13 cellular contexts compared by ENCODE assay signal in genomic region chr19:6587998-6588507, GRCh38. TPM values are rescaled to one million over a fixed set of nuclear protein-coding genes. Genes with fewer than 3 reads are reported as not detected.
A peak's percentile ranks its signal among the peaks of the same experiment; 100 is the strongest.
DNase-seq lines count a peak whose midpoint lies in the region; ATAC-seq and TF ChIP-seq lines count a peak whose summit lies in the region.
"Had no signal": no experiment of that assay in that cellular context is flagged by ENCODE, and none has a peak within 500 bp of the region (broad histone marks: within the 10 kb centered on the region; RNA-seq: fewer than 3 reads in every experiment).

No MANE protein-coding gene starts in this region.

- H3K36me3 Mint-ChIP-seq in activated CD4-positive, alpha-beta T cell treated with anti-CD3 and anti-CD28 coated beads, Interleukin-2, amount 10 ng/mL, durations not matched to agents 24 days and 14 days (ENCODE audit: low read depth): peaks cover 31% of the 10 kb centered on the region
- peaks cover 2% of the 10 kb centered on the region for H3K36me3 Mint-ChIP-seq in activated naive CD8-positive, alpha-beta T cell treated with anti-CD3 and anti-CD28 coated beads, Interleukin-2, amount 10 ng/mL, durations not matched to agents 7 days and 5 days
- peaks cover 0 to 22% (median 0%) of the 10 kb centered on the region in 5 donors for H3K36me3 Mint-ChIP-seq in naive thymus-derived CD4-positive, alpha-beta T cell

- H3K36me3 ChIP-seq in H7 (replicated peaks; ENCODE audit: control insufficient read depth, insufficient read depth, low read length) (no peaks in the 10 kb centered on the region), hepatocyte (replicated peaks; ENCODE audit: insufficient read depth, low read depth) (no peaks in the 10 kb centered on the region), PC-3 (ENCODE audit: low read depth, low read length) (no peaks in the 10 kb centered on the region)
- H3K36me3 ChIP-seq in naive thymus-derived CD4-positive, alpha-beta T cell (ENCODE audit: control insufficient read depth in 2 of 3, insufficient read depth in 3 of 3, low read length in 3 of 3): no peaks in the 10 kb centered on the region

- no peak overlapping the region for H3K9ac ChIP-seq in PC-3 (ENCODE audit: low read length)

- H3K9me3 Mint-ChIP-seq in activated CD4-positive, alpha-beta T cell treated with anti-CD3 and anti-CD28 coated beads, Interleukin-2, amount 10 ng/mL, durations not matched to agents 24 days and 14 days: no peaks in the 10 kb centered on the region
- H3K9me3 Mint-ChIP-seq in activated naive CD8-positive, alpha-beta T cell treated with anti-CD3 and anti-CD28 coated beads, Interleukin-2, amount 10 ng/mL, durations not matched to agents 7 days and 5 days: no peaks in the 10 kb centered on the region
- H3K9me3 Mint-ChIP-seq in naive thymus-derived CD4-positive, alpha-beta T cell: no peaks in the 10 kb centered on the region

- CTCF ChIA-PET in naive thymus-derived CD4-positive, alpha-beta T cell (lab: Charles Lee): no interaction called here
- CTCF ChIA-PET in PC-3 (lab: Charles Lee): no interaction called here

- H3K4me1 Mint-ChIP-seq in activated CD4-positive, alpha-beta T cell treated with anti-CD3 and anti-CD28 coated beads, Interleukin-2, amount 10 ng/mL, durations not matched to agents 24 days and 14 days: peaks cover 56% of the 10 kb centered on the region
- peaks cover 45% of the 10 kb centered on the region for H3K4me1 Mint-ChIP-seq in activated naive CD8-positive, alpha-beta T cell treated with anti-CD3 and anti-CD28 coated beads, Interleukin-2, amount 10 ng/mL, durations not matched to agents 7 days and 5 days
- H3K4me1 Mint-ChIP-seq in naive thymus-derived CD4-positive, alpha-beta T cell: peaks cover 40 to 54% (median 47%) of the 10 kb centered on the region in 7 donors

- H3K4me3 Mint-ChIP-seq in activated CD4-positive, alpha-beta T cell treated with anti-CD3 and anti-CD28 coated beads, Interleukin-2, amount 10 ng/mL, durations not matched to agents 24 days and 14 days: peak overlapping the region; percentile 91
- H3K4me3 Mint-ChIP-seq in activated naive CD8-positive, alpha-beta T cell treated with anti-CD3 and anti-CD28 coated beads, Interleukin-2, amount 10 ng/mL, durations not matched to agents 7 days and 5 days: peak overlapping the region; percentile 81
- H3K4me3 Mint-ChIP-seq in naive thymus-derived CD4-positive, alpha-beta T cell: peak overlapping the region; percentile 31 to 93 (median 80)

- WGBS in hepatocyte (ENCODE audit: low lambda C conversion rate, missing lambda C conversion rate): 10% methylated on average over 9 of the region's 9 CpGs

- no peak for ATAC-seq in activated naive CD8-positive, alpha-beta T cell treated with anti-CD3 and anti-CD28 coated beads, Interleukin-2, amount 10 ng/mL, durations not matched to agents 7 days and 5 days (ENCODE audit: low read depth)
- no peak for ATAC-seq in naive thymus-derived CD4-positive, alpha-beta T cell
- no peak for ATAC-seq in HG02973 (IDR thresholded peaks at IDR 0.05; ENCODE audit: unreplicated experiment)
- no peak for ATAC-seq in PC-3

- DNase-seq in activated CD4-positive, alpha-beta T cell treated with anti-CD3 and anti-CD28 coated beads, Interleukin-2, amount 10 ng/mL, durations not matched to agents 24 days and 14 days: peak; percentile 66
- DNase-seq in activated CD4-positive, alpha-beta T cell treated with anti-CD3 and anti-CD28 coated beads for 48 hours: no peak
- DNase-seq in H7: no peak
- DNase-seq in activated naive CD8-positive, alpha-beta T cell treated with anti-CD3 and anti-CD28 coated beads, Interleukin-2, amount 10 ng/mL, durations not matched to agents 7 days and 5 days: no peak
- DNase-seq in naive thymus-derived CD4-positive, alpha-beta T cell: no peak
- no peak for DNase-seq in hepatocyte (ENCODE audit: low spot score)
- no peak for DNase-seq in PC-3
- DNase-seq: ACHN, DMS79, left ventricle myocardium superior, SIG-M5 had no signal

- H3K9me3 ChIP-seq in naive thymus-derived CD4-positive, alpha-beta T cell (ENCODE audit: control insufficient read depth in 2 of 3, low read length in 3 of 3): no peaks in the 10 kb centered on the region
- H3K9me3 ChIP-seq in hepatocyte (ENCODE audit: low read depth): no peaks in the 10 kb centered on the region
- H3K9me3 ChIP-seq in PC-3 (ENCODE audit: low read length): no peaks in the 10 kb centered on the region

- BruUV-seq in PC-3 (replicated peaks; lab: Mats Ljungman, UMichigan): no TSS peak

- TF ChIP-seq CTCF in hepatocyte (IDR thresholded peaks at IDR 0.05; ENCODE audit: poor library complexity) (no peak), PC-3 (conservative IDR thresholded peaks at IDR 0.05; ENCODE audit: low read depth, low read length) (no peak)

- intact Hi-C loops in activated CD4-positive, alpha-beta T cell treated with anti-CD3 and anti-CD28 coated beads, Interleukin-2, amount 10 ng/mL, durations not matched to agents 24 days and 14 days (cut with micrococcal nuclease): loop anchor here (2.0 kb wide), 1 partner anchor 69 kb away; no protein-coding TSS in a partner anchor
- intact Hi-C loops in naive thymus-derived CD4-positive, alpha-beta T cell (cut with micrococcal nuclease): loop anchor here in 1 of 2 donors (5.0 kb wide), 2 partner anchors 56 to 71 kb away; partner anchors contain the start of gene TNFSF9
- intact Hi-C loops in PC-3 (cut with micrococcal nuclease): no loop called here

- H3K79me2 ChIP-seq in hepatocyte: no peaks in the 10 kb centered on the region
- H3K79me2 ChIP-seq in PC-3 (ENCODE audit: low read length): no peaks in the 10 kb centered on the region

- no peaks in the 10 kb centered on the region for H4K20me1 ChIP-seq in hepatocyte (ENCODE audit: insufficient read depth, poor library complexity, severe bottlenecking)
- H4K20me1 ChIP-seq in PC-3 (ENCODE audit: low read length): no peaks in the 10 kb centered on the region

- H3K27ac ChIP-seq in naive thymus-derived CD4-positive, alpha-beta T cell (ENCODE audit: low read depth, low read length): no peak overlapping the region
- H3K27ac ChIP-seq in hepatocyte (no peak overlapping the region), PC-3 (ENCODE audit: low read length) (no peak overlapping the region)

- H3K4me1 ChIP-seq in naive thymus-derived CD4-positive, alpha-beta T cell (ENCODE audit: control insufficient read depth in 2 of 2, insufficient read depth in 2 of 2, low read length in 2 of 2): peaks cover 30 to 46% of the 10 kb centered on the region in 2 donors
- H3K4me1 ChIP-seq in hepatocyte (ENCODE audit: insufficient read depth): peaks cover 8% of the 10 kb centered on the region
- H3K4me1 ChIP-seq in PC-3 (ENCODE audit: insufficient read depth, low read length): peaks cover 3% of the 10 kb centered on the region; the same call in 1 of the 2 replicates

- no peaks in the 10 kb centered on the region for H3K9me2 ChIP-seq in hepatocyte (replicated peaks; ENCODE audit: insufficient read depth)
- no peaks in the 10 kb centered on the region for H3K9me2 ChIP-seq in PC-3 (replicated peaks; ENCODE audit: low read length)

- H3K4me2 ChIP-seq in hepatocyte: no peak overlapping the region
- no peak overlapping the region for H3K4me2 ChIP-seq in PC-3 (ENCODE audit: low read length)

- peak overlapping the region; percentile 80 for H3K27ac Mint-ChIP-seq in activated CD4-positive, alpha-beta T cell treated with anti-CD3 and anti-CD28 coated beads, Interleukin-2, amount 10 ng/mL, durations not matched to agents 24 days and 14 days
- no peak overlapping the region for H3K27ac Mint-ChIP-seq in activated naive CD8-positive, alpha-beta T cell treated with anti-CD3 and anti-CD28 coated beads, Interleukin-2, amount 10 ng/mL, durations not matched to agents 7 days and 5 days
- H3K27ac Mint-ChIP-seq in naive thymus-derived CD4-positive, alpha-beta T cell: peak overlapping the region in 1 of 9 donors; percentile 66

- H3K27me3 ChIP-seq in H7 (ENCODE audit: control insufficient read depth, insufficient read depth, low read length): peaks cover 74% of the 10 kb centered on the region
- peaks cover 0 to 20% of the 10 kb centered on the region in 2 donors for H3K27me3 ChIP-seq in naive thymus-derived CD4-positive, alpha-beta T cell (ENCODE audit: control insufficient read depth in 2 of 2, insufficient read depth in 2 of 2, low read length in 2 of 2)
- peaks cover 70% of the 10 kb centered on the region for H3K27me3 ChIP-seq in hepatocyte
- peaks cover 63% of the 10 kb centered on the region for H3K27me3 ChIP-seq in PC-3 (ENCODE audit: low read length)

- H3K27me3 Mint-ChIP-seq in activated CD4-positive, alpha-beta T cell treated with anti-CD3 and anti-CD28 coated beads, Interleukin-2, amount 10 ng/mL, durations not matched to agents 24 days and 14 days: peaks cover 44% of the 10 kb centered on the region
- peaks cover 41% of the 10 kb centered on the region for H3K27me3 Mint-ChIP-seq in activated naive CD8-positive, alpha-beta T cell treated with anti-CD3 and anti-CD28 coated beads, Interleukin-2, amount 10 ng/mL, durations not matched to agents 7 days and 5 days
- peaks cover 46 to 65% (median 59%) of the 10 kb centered on the region in 5 donors for H3K27me3 Mint-ChIP-seq in naive thymus-derived CD4-positive, alpha-beta T cell

- no peak overlapping the region for H2AFZ ChIP-seq in hepatocyte
- no peak overlapping the region for H2AFZ ChIP-seq in PC-3 (ENCODE audit: low read length)

- POLR2A ChIA-PET in activated naive CD8-positive, alpha-beta T cell treated with anti-CD3 and anti-CD28 coated beads, Interleukin-2, amount 10 ng/mL, durations not matched to agents 7 days and 5 days (lab: Charles Lee): interaction anchor here (0.6 to 1.5 kb wide), 4 partner anchors 10 to 37 kb away, joined by 3 to 6 read pairs (median 4); no protein-coding TSS in a partner anchor
- POLR2A ChIA-PET in naive thymus-derived CD4-positive, alpha-beta T cell (lab: Charles Lee): interaction anchor here (0.6 to 1.2 kb wide), 2 partner anchors 30 to 294 kb away, joined by 3 to 5 read pairs; no protein-coding TSS in a partner anchor
- POLR2A ChIA-PET in PC-3 (lab: Charles Lee; ENCODE audit: unreplicated experiment): no interaction called here

- H3K4me3 ChIP-seq in H7 (ENCODE audit: insufficient read depth, low read depth, low read length) (peak overlapping the region; percentile 31; the same call in 1 of the 2 replicates), hepatocyte (no peak overlapping the region), PC-3 (ENCODE audit: low read length) (no peak overlapping the region)
- H3K4me3 ChIP-seq in naive thymus-derived CD4-positive, alpha-beta T cell (ENCODE audit: low read length): no peak overlapping the region

- no peaks in the 10 kb centered on the region for H3F3A ChIP-seq in PC-3 (ENCODE audit: low read length, unreplicated experiment)

RNA-seq across cellular contexts. Expression of gene CD70, which starts 2.9 kb away (rescaled TPM):
- 46.8 and 47.4 TPM in 2 replicates for total RNA-seq in activated CD4-positive, alpha-beta T cell treated with anti-CD3 and anti-CD28 coated beads, Interleukin-2, amount 10 ng/mL, durations not matched to agents 24 days and 14 days
- 3.6 TPM in 1 of 2 replicates, not detected in the other for total RNA-seq in H7 (2014; rRNA removed; shearing (Covaris generic))
- 1 to 10 TPM; 6.9 to 7.7 TPM for total RNA-seq in activated naive CD8-positive, alpha-beta T cell treated with anti-CD3 and anti-CD28 coated beads, Interleukin-2, amount 10 ng/mL, durations not matched to agents 7 days and 5 days
- 10 to 100 TPM in 1 of 5 experiments, 1 to 10 TPM in 1, not detected in 3; 1.2 to 39.6 TPM for total RNA-seq in naive thymus-derived CD4-positive, alpha-beta T cell
- not detected for polyA plus RNA-seq in naive thymus-derived CD4-positive, alpha-beta T cell
- not detected in 2 replicates for total RNA-seq in hepatocyte
- not detected in 2 replicates for polyA plus RNA-seq in hepatocyte
- 2.3 and 2.6 TPM in 2 replicates for total RNA-seq in PC-3 (2014; rRNA removed)
- total RNA-seq: left ventricle myocardium superior, urinary bladder had no signal
- polyA plus RNA-seq: urinary bladder had no signal

RNA-seq across cellular contexts. Expression of gene TNFSF9, which starts 57.2 kb away (rescaled TPM):
- 6.1 and 6.4 TPM in 2 replicates for total RNA-seq in activated CD4-positive, alpha-beta T cell treated with anti-CD3 and anti-CD28 coated beads, Interleukin-2, amount 10 ng/mL, durations not matched to agents 24 days and 14 days
- 1.3 and 2.6 TPM in 2 replicates for total RNA-seq in H7 (2014; rRNA removed; shearing (Covaris generic))
- 1 to 10 TPM; 2.6 to 3.7 TPM for total RNA-seq in activated naive CD8-positive, alpha-beta T cell treated with anti-CD3 and anti-CD28 coated beads, Interleukin-2, amount 10 ng/mL, durations not matched to agents 7 days and 5 days
- total RNA-seq in naive thymus-derived CD4-positive, alpha-beta T cell: 1 to 10 TPM in 3 of 5 experiments, under 1 TPM in 1, not detected in 1; 0.38 to 3.9 (median 3.0) TPM
- not detected for polyA plus RNA-seq in naive thymus-derived CD4-positive, alpha-beta T cell
- 2.3 and 2.6 TPM in 2 replicates for total RNA-seq in hepatocyte
- polyA plus RNA-seq in hepatocyte: 3.8 and 9.2 TPM in 2 replicates
- 9.6 and 12.5 TPM in 2 replicates for total RNA-seq in PC-3 (2014; rRNA removed)
